ENCODE assay signal across 13 cellular contexts in genomic region chr2:159715451-159715850, GRCh38. TPM values are rescaled to one million over a fixed set of nuclear protein-coding genes. Genes with fewer than 3 reads are reported as not detected.
DNase-seq lines count a peak whose midpoint lies in the region; ATAC-seq, FAIRE-seq and TF ChIP-seq lines count a peak whose summit lies in the region.
"Had no signal": no experiment of that assay in that cellular context is flagged by ENCODE, and none has a peak within 500 bp of the region (broad histone marks: within the 10 kb centered on the region; RNA-seq: fewer than 3 reads in every experiment).

No MANE protein-coding gene starts in this region.

- no peak for ATAC-seq in DND-41 (ENCODE audit: insufficient read depth, low read depth)

- H3K4me1 Mint-ChIP-seq in neural progenitor cell = peaks cover 30% of the 10 kb centered on the region

- no peak for TF ChIP-seq CTCF in DND-41 (IDR thresholded peaks at IDR 0.05; ENCODE audit: borderline replicate concordance, extremely low read depth, low read length, poor library complexity, severe bottlenecking)
- no peak for TF ChIP-seq CTCF in NB4 (IDR thresholded peaks at IDR 0.05; ENCODE audit: low read depth, low read length)
- TF ChIP-seq CTCF in bronchial epithelial cell (IDR thresholded peaks at IDR 0.05; ENCODE audit: insufficient read depth, low read length, severe bottlenecking) = no peak
- TF ChIP-seq CTCF in neural progenitor cell (IDR thresholded peaks at IDR 0.05) = no peak
- TF ChIP-seq CTCF in thyroid gland (IDR thresholded peaks at IDR 0.05) = no peak

- H3K9me3 Mint-ChIP-seq in neural progenitor cell = peaks cover 12% of the 10 kb centered on the region

- H3K36me3 Mint-ChIP-seq in neural progenitor cell = peaks cover 44% of the 10 kb centered on the region

- H3K9ac ChIP-seq in DND-41 (ENCODE audit: low read depth, low read length) = no peak overlapping the region
- H3K9ac ChIP-seq in neural progenitor cell = no peak overlapping the region

- peaks cover 51% of the 10 kb centered on the region for H3K4me1 ChIP-seq in DND-41 (ENCODE audit: insufficient read depth, low read length)
- H3K4me1 ChIP-seq in neural progenitor cell = peaks cover 25% of the 10 kb centered on the region
- peaks cover 33 to 40% of the 10 kb centered on the region in 2 donors for H3K4me1 ChIP-seq in thyroid gland

- H4K20me1 ChIP-seq in DND-41 (ENCODE audit: insufficient read depth, low read length) = peaks cover 68% of the 10 kb centered on the region
- H4K20me1 ChIP-seq in neural progenitor cell (ENCODE audit: low read depth) = peaks cover 75% of the 10 kb centered on the region

- H3K9me3 ChIP-seq in DND-41 (ENCODE audit: insufficient read depth, low read length, severe bottlenecking) (no peaks in the 10 kb centered on the region), neural progenitor cell (ENCODE audit: low read depth) (no peaks in the 10 kb centered on the region), thyroid gland (no peaks in the 10 kb centered on the region)

- TF ChIP-seq POLR2A in NB4 (IDR thresholded peaks at IDR 0.05; ENCODE audit: extremely low read depth, insufficient read length) (no peak), thyroid gland (IDR thresholded peaks at IDR 0.05) (no peak)

- peaks cover 14% of the 10 kb centered on the region for H3F3A ChIP-seq in neural progenitor cell (ENCODE audit: low read depth)

- peak overlapping the region; percentile 36 for H3K4me3 Mint-ChIP-seq in neural progenitor cell

- WGBS in thyroid gland, 2 donors = 89 to 90% methylated on average over 4 of the region's 4 CpGs

- H3K27ac Mint-ChIP-seq in neural progenitor cell = no peak overlapping the region

- intact Hi-C loops in thyroid gland (cut with DNase I) = loop anchor here (10.0 kb wide), 1 partner anchor 91 kb away; no protein-coding TSS in a partner anchor

- H3K36me3 ChIP-seq in DND-41 (ENCODE audit: insufficient read depth, low read length) (peaks cover 67% of the 10 kb centered on the region), bronchial epithelial cell (ENCODE audit: control insufficient read depth, insufficient read depth, low read length) (peaks cover 3% of the 10 kb centered on the region), neural progenitor cell (peaks cover 19% of the 10 kb centered on the region), thyroid gland (peaks cover 4% of the 10 kb centered on the region in 2 donors)

- H3K4me3 ChIP-seq in DND-41 (ENCODE audit: low read depth in 1 of 2, low read length in 2 of 2) (peak overlapping the region in 1 of 2 experiments; percentile 4; a peak in 1 of 4 replicates), NB4 (ENCODE audit: low read depth, low read length) (peak overlapping the region; percentile 95), bronchial epithelial cell (ENCODE audit: low read depth, low read length) (no peak overlapping the region), neural progenitor cell (no peak overlapping the region), thyroid gland (replicated peaks in 1 of 3) (no peak overlapping the region)
- H3K4me3 ChIP-seq: SK-N-MC had no signal

- FAIRE-seq in bronchial epithelial cell (lab: Jason Lieb, UNC) = no peak
- FAIRE-seq: H1 had no signal

- DNase-seq in DND-41 = no peak
- no peak for DNase-seq in NB4 (ENCODE audit: low read depth)
- peak; percentile 64 for DNase-seq in bronchial epithelial cell (ENCODE audit: low read depth)
- DNase-seq in neural progenitor cell (ENCODE audit: low spot score) = no peak
- DNase-seq in MV-4-11 (lab: John Stamatoyannopoulos, UW) = no peak
- DNase-seq in thyroid gland = no peak
- DNase-seq in activated CD4-positive, CD25-positive, alpha-beta regulatory T cell treated with anti-CD3 and anti-CD28 coated beads, Interleukin-2, amount 50 U/mL, for 72 hours = no peak
- DNase-seq: aorta; effector memory CD4-positive, alpha-beta T cell; NCI-H146; stimulated activated CD4-positive, alpha-beta T cell treated with anti-CD3 and anti-CD28 coated beads, Interleukin-4, amount 100 ng/mL, for 4 hours had no signal

- no peak overlapping the region for H3K27ac ChIP-seq in DND-41 (ENCODE audit: low read length)
- H3K27ac ChIP-seq in neural progenitor cell = no peak overlapping the region
- H3K27ac ChIP-seq in thyroid gland = no peak overlapping the region
- H3K27ac ChIP-seq: SK-N-MC had no signal

- H3K4me2 ChIP-seq in DND-41 (ENCODE audit: insufficient read depth, low read length) = peak overlapping the region; percentile 72; the same call in 1 of the 2 replicates
- H3K4me2 ChIP-seq in neural progenitor cell = no peak overlapping the region

- H2AFZ ChIP-seq in DND-41 (ENCODE audit: low read depth, low read length) (no peak overlapping the region), neural progenitor cell (replicated peaks) (no peak overlapping the region)

- H3K27me3 Mint-ChIP-seq in neural progenitor cell (ENCODE audit: insufficient read depth, low read depth) = peaks cover 3% of the 10 kb centered on the region

- H3K27me3 ChIP-seq in DND-41 (ENCODE audit: insufficient read depth, low read length, poor library complexity) (no peaks in the 10 kb centered on the region), bronchial epithelial cell (ENCODE audit: control insufficient read depth, insufficient read depth, low read length) (no peaks in the 10 kb centered on the region), neural progenitor cell (no peaks in the 10 kb centered on the region), thyroid gland (no peaks in the 10 kb centered on the region)

- H3K79me2 ChIP-seq in DND-41 (ENCODE audit: insufficient read depth, low read length) = peaks cover 93% of the 10 kb centered on the region
- peaks cover 95% of the 10 kb centered on the region for H3K79me2 ChIP-seq in neural progenitor cell (ENCODE audit: low read depth)

RNA-seq across cellular contexts. Expression of gene MARCHF7, which starts 3.1 kb away (rescaled TPM):
- total RNA-seq in bronchial epithelial cell (81.5 and 103 TPM in 2 replicates), neural progenitor cell (ENCODE audit: low replicate concordance) (232 and 394 TPM in 2 replicates), thyroid gland (100 to 1,000 TPM; 105 to 203 (median 132) TPM)
